In the genomic region with DNA sequence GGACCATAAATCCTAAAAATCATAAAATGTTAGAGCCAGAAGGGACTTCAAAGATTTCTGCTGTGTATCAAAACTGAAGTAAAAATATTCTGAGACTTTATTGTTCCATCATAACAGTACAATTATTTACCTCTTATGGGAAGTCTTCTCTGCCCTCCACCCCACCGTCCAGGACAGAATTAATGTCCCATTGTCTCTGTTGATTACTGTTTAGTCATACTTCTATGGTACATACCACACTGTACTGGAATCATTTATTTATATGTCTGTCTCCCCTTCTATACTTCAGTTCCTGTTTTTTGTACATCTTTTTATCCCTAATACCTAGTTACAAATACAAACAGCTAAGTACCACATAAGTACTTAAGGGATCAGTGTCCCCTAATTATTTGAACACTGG, we compare ENCODE assay signal across 2 cellular contexts.
TF ChIP-seq lines count a peak whose summit lies in the region.

No MANE protein-coding gene starts in this region.

TF ChIP-seq in IMR-90, 13 proteins besides CTCF, POLR2A, EP300 and RAD21 (continued from another document):
- TF ChIP-seq MAZ (IDR thresholded peaks at IDR 0.05; ENCODE audit: borderline replicate concordance, low read depth, low read length) (no peak), NFE2L2 (IDR thresholded peaks at IDR 0.05; ENCODE audit: low read depth, low read length) (no peak), CHD1 (IDR thresholded peaks at IDR 0.05; ENCODE audit: low read depth, low read length) (no peak), CEBPB (IDR thresholded peaks at IDR 0.05; ENCODE audit: low read depth, low read length) (no peak), RFX5 (IDR thresholded peaks at IDR 0.05; ENCODE audit: low read depth, low read length) (no peak), RCOR1 (IDR thresholded peaks at IDR 0.05; ENCODE audit: insufficient replicate concordance, low read length) (no peak), MXI1 (IDR thresholded peaks at IDR 0.05; ENCODE audit: borderline replicate concordance, low read depth, low read length) (no peak), FOS (IDR thresholded peaks at IDR 0.05; ENCODE audit: low read depth, low read length) (no peak)

TF ChIP-seq in SK-N-SH, 30 proteins besides CTCF, POLR2A, EP300 and RAD21 (continued from another document):
- no peak for TF ChIP-seq RCOR1 (IDR thresholded peaks at IDR 0.05; ENCODE audit: low read length)
- TF ChIP-seq USF2 (IDR thresholded peaks at IDR 0.05; ENCODE audit: borderline replicate concordance, low read depth, low read length): no peak
- TF ChIP-seq, protein P1, sequence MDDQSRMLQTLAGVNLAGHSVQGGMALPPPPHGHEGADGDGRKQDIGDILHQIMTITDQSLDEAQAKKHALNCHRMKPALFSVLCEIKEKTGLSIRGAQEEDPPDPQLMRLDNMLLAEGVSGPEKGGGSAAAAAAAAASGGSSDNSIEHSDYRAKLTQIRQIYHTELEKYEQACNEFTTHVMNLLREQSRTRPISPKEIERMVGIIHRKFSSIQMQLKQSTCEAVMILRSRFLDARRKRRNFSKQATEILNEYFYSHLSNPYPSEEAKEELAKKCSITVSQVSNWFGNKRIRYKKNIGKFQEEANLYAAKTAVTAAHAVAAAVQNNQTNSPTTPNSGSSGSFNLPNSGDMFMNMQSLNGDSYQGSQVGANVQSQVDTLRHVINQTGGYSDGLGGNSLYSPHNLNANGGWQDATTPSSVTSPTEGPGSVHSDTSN (IDR thresholded peaks at IDR 0.05): no peak; the same call in 1 of the 2 replicates
- TF ChIP-seq FOXM1 (IDR thresholded peaks at IDR 0.05; ENCODE audit: low read depth): no peak
- no peak for TF ChIP-seq SIN3A (IDR thresholded peaks at IDR 0.05; ENCODE audit: borderline replicate concordance, low read depth, low read length)
- TF ChIP-seq, protein P2, sequence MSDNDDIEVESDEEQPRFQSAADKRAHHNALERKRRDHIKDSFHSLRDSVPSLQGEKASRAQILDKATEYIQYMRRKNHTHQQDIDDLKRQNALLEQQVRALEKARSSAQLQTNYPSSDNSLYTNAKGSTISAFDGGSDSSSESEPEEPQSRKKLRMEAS (IDR thresholded peaks at IDR 0.05; ENCODE audit: low read depth): no peak
- TF ChIP-seq NFIC (IDR thresholded peaks at IDR 0.05; ENCODE audit: borderline replicate concordance): no peak
- TF ChIP-seq ELF1 (IDR thresholded peaks at IDR 0.05): no peak
